Comparison of ENCODE assay signal across 17 cellular contexts in genomic region chr20:64091762-64092161, GRCh38. TPM values are rescaled to one million over a fixed set of nuclear protein-coding genes. Genes with fewer than 3 reads are reported as not detected.
DNase-seq lines count a peak whose midpoint lies in the region; ATAC-seq, FAIRE-seq and TF ChIP-seq lines count a peak whose summit lies in the region.
"Had no signal": no experiment of that assay in that cellular context is flagged by ENCODE, and none has a peak within 500 bp of the region (broad histone marks: within the 10 kb centered on the region; RNA-seq: fewer than 3 reads in every experiment).

No MANE protein-coding gene starts in this region.

- H3K27ac ChIP-seq in RWPE2 (ENCODE audit: poor library complexity, severe bottlenecking), result no peak overlapping the region
- H3K27ac ChIP-seq in upper lobe of right lung, result no peak overlapping the region
- no peak overlapping the region for H3K27ac ChIP-seq in uterus

- no peak overlapping the region for H3K4me3 Mint-ChIP-seq in stimulated activated naive CD8-positive, alpha-beta T cell treated with anti-CD3 and anti-CD28 coated beads, Interleukin-15, amount 100 ng/mL, for 72 hours
- peak overlapping the region; percentile 83 for H3K4me3 Mint-ChIP-seq in glutamatergic neuron (ENCODE audit: unreplicated experiment)
- H3K4me3 Mint-ChIP-seq: T-helper 1 cell treated with Interleukin-12 subunit alpha and Interleukin-12 subunit beta and Interleukin-4 antibody, amounts not matched to agents 30 μg/mL and 1 μg/mL, for 36 hours had no signal

- ATAC-seq in stimulated activated naive CD8-positive, alpha-beta T cell treated with anti-CD3 and anti-CD28 coated beads, Interleukin-15, amount 100 ng/mL, for 72 hours, result peak; percentile 21
- ATAC-seq in stimulated activated naive CD8-positive, alpha-beta T cell treated with anti-CD3 and anti-CD28 coated beads, Interleukin-15, Interleukin-2, amounts not matched to agents 100 U/mL and 50 U/mL, for 24 hours, result no peak
- peak; percentile 9; the same call in 1 of the 3 replicates for ATAC-seq in RWPE2 (ENCODE audit: low read depth)
- ATAC-seq in upper lobe of right lung, result peak; percentile 5
- no peak for ATAC-seq in HG03442 (IDR thresholded peaks at IDR 0.05; ENCODE audit: unreplicated experiment)

- H3K36me3 ChIP-seq in RWPE2 (ENCODE audit: low read depth) (no peaks in the 10 kb centered on the region), upper lobe of right lung (no peaks in the 10 kb centered on the region), uterus (no peaks in the 10 kb centered on the region)
- H3K36me3 ChIP-seq: MG63 had no signal

- no peaks in the 10 kb centered on the region for H3K27me3 Mint-ChIP-seq in stimulated activated naive CD8-positive, alpha-beta T cell treated with anti-CD3 and anti-CD28 coated beads, Interleukin-15, amount 100 ng/mL, for 72 hours
- H3K27me3 Mint-ChIP-seq in glutamatergic neuron (ENCODE audit: unreplicated experiment), result peaks cover 30% of the 10 kb centered on the region

- intact Hi-C loops in upper lobe of right lung (cut with DNase I) (no loop called here), uterus (cut with DNase I; ENCODE audit: low total_unique reads) (no loop called here)

- no peak for TF ChIP-seq POLR2A in uterus (IDR thresholded peaks at IDR 0.05)

- DNase-seq in stimulated activated naive CD8-positive, alpha-beta T cell treated with anti-CD3 and anti-CD28 coated beads, Interleukin-15, amount 100 ng/mL, for 72 hours, result no peak
- DNase-seq in stimulated activated naive CD8-positive, alpha-beta T cell treated with anti-CD3 and anti-CD28 coated beads, Interleukin-15, Interleukin-2, amounts not matched to agents 100 U/mL and 50 U/mL, for 24 hours, result no peak
- DNase-seq in RWPE2 (ENCODE audit: low spot score) (no peak), glutamatergic neuron (peak; percentile 68), upper lobe of right lung (no peak), RCC 7860 (ENCODE audit: low spot score) (no peak), uterus (no peak)
- DNase-seq: activated CD4-positive, CD25-positive, alpha-beta regulatory T cell treated with anti-CD3 and anti-CD28 coated beads, Interleukin-2, amount 50 U/mL, for 72 hours; mammary epithelial cell; MG63; NCI-H2029 treated with DMSO at 0.1 percent for 48 hours; stimulated activated CD4-positive, alpha-beta T cell treated with anti-CD3 and anti-CD28 coated beads, Interleukin-4, amount 100 ng/mL, for 4 hours had no signal

- H3K27me3 ChIP-seq in RWPE2 (ENCODE audit: insufficient read depth, poor library complexity, severe bottlenecking), result no peaks in the 10 kb centered on the region
- peaks cover 11% of the 10 kb centered on the region for H3K27me3 ChIP-seq in upper lobe of right lung
- H3K27me3 ChIP-seq in uterus, result no peaks in the 10 kb centered on the region
- H3K27me3 ChIP-seq: MG63 had no signal

- peaks cover 11% of the 10 kb centered on the region for H3K36me3 Mint-ChIP-seq in glutamatergic neuron (ENCODE audit: unreplicated experiment)

- TF ChIP-seq CTCF in RWPE2 (IDR thresholded peaks at IDR 0.05; ENCODE audit: poor library complexity, severe bottlenecking), result no peak
- no peak for TF ChIP-seq CTCF in glutamatergic neuron (IDR thresholded peaks at IDR 0.05; ENCODE audit: partially characterized antibody, unreplicated experiment)
- TF ChIP-seq CTCF in upper lobe of right lung (IDR thresholded peaks at IDR 0.05), result no peak
- TF ChIP-seq CTCF in uterus (IDR thresholded peaks at IDR 0.05), result no peak

- H3K9me3 ChIP-seq in RWPE2 (ENCODE audit: severe bottlenecking) (no peaks in the 10 kb centered on the region), upper lobe of right lung (no peaks in the 10 kb centered on the region), uterus (peaks cover 0 to 4% of the 10 kb centered on the region in 2 donors)
- H3K9me3 ChIP-seq: MG63 had no signal

- H3K4me1 ChIP-seq in RWPE2 (ENCODE audit: insufficient read depth, poor library complexity, severe bottlenecking) (no peaks in the 10 kb centered on the region), upper lobe of right lung (no peaks in the 10 kb centered on the region), uterus (no peaks in the 10 kb centered on the region)

- peaks cover 5% of the 10 kb centered on the region for H3K4me1 Mint-ChIP-seq in stimulated activated naive CD8-positive, alpha-beta T cell treated with anti-CD3 and anti-CD28 coated beads, Interleukin-15, amount 100 ng/mL, for 72 hours
- H3K4me1 Mint-ChIP-seq in glutamatergic neuron (ENCODE audit: low read depth, unreplicated experiment), result peaks cover 16% of the 10 kb centered on the region

- no peak overlapping the region for H3K27ac Mint-ChIP-seq in stimulated activated naive CD8-positive, alpha-beta T cell treated with anti-CD3 and anti-CD28 coated beads, Interleukin-15, amount 100 ng/mL, for 72 hours
- H3K27ac Mint-ChIP-seq in glutamatergic neuron (ENCODE audit: unreplicated experiment), result peak overlapping the region; percentile 46
- H3K27ac Mint-ChIP-seq: T-helper 1 cell treated with Interleukin-12 subunit alpha and Interleukin-12 subunit beta and Interleukin-4 antibody, amounts not matched to agents 30 μg/mL and 1 μg/mL, for 36 hours had no signal

- no peak for FAIRE-seq in RCC 7860 (lab: Jason Lieb, UNC)
- FAIRE-seq: urothelium cell line had no signal

- H3K4me3 ChIP-seq in RWPE2 (ENCODE audit: severe bottlenecking) (no peak overlapping the region), upper lobe of right lung (no peak overlapping the region), uterus (no peak overlapping the region)
- H3K4me3 ChIP-seq: MG63 had no signal

- H3K9me3 Mint-ChIP-seq in stimulated activated naive CD8-positive, alpha-beta T cell treated with anti-CD3 and anti-CD28 coated beads, Interleukin-15, amount 100 ng/mL, for 72 hours, result peaks cover 2 to 8% of the 10 kb centered on the region in 2 donors
- H3K9me3 Mint-ChIP-seq in glutamatergic neuron (ENCODE audit: unreplicated experiment), result peaks cover 24% of the 10 kb centered on the region

RNA-seq across cellular contexts. Expression of gene LKAAEAR1, which starts 7.6 kb away (rescaled TPM):
- total RNA-seq in glutamatergic neuron (ENCODE audit: unreplicated experiment) (not detected), upper lobe of right lung (not detected), uterus (not detected)
- total RNA-seq: osteocyte had no signal

RNA-seq across cellular contexts. Expression of gene OPRL1, which starts 11.9 kb away (rescaled TPM):
- total RNA-seq in glutamatergic neuron (ENCODE audit: unreplicated experiment) (2.9 TPM), upper lobe of right lung (1.9 TPM), uterus (1 to 10 TPM in 1 of 4 donors, under 1 TPM in 2, not detected in 1; 0.51 to 1.9 (median 0.64) TPM)

RNA-seq across cellular contexts. Expression of gene RGS19, which starts 12.4 kb away (rescaled TPM):
- total RNA-seq in glutamatergic neuron (ENCODE audit: unreplicated experiment), result 4.4 TPM
- 40.8 TPM for total RNA-seq in upper lobe of right lung
- total RNA-seq in uterus, result 10 to 100 TPM in 1 of 4 donors, 1 to 10 TPM in 3; 4.6 to 38.8 (median 6.7) TPM

RNA-seq across cellular contexts. Expression of gene NPBWR2, which starts 15.6 kb away (rescaled TPM):
- not detected for total RNA-seq in glutamatergic neuron (ENCODE audit: unreplicated experiment)
- not detected for total RNA-seq in upper lobe of right lung
- total RNA-seq in uterus, result not detected
- total RNA-seq: mammary epithelial cell, osteocyte, skeletal muscle tissue had no signal

RNA-seq across cellular contexts. Expression of gene TCEA2, which starts 28.8 kb away (rescaled TPM):
- 102 TPM for total RNA-seq in glutamatergic neuron (ENCODE audit: unreplicated experiment)
- 40.2 TPM for total RNA-seq in upper lobe of right lung
- total RNA-seq in uterus, result 10 to 100 TPM; 21.5 to 75.4 (median 27.2) TPM

Comparison
In these comparisons a context has a peak if more than half of its experiments do, and no peak if none do; other contexts are left out.
1. ATAC-seq: peak in stimulated activated naive CD8-positive, alpha-beta T cell treated with anti-CD3 and anti-CD28 coated beads, Interleukin-15, amount 100 ng/mL, for 72 hours (single experiment), RWPE2 (single experiment) and upper lobe of right lung (single experiment); none in stimulated activated naive CD8-positive, alpha-beta T cell treated with anti-CD3 and anti-CD28 coated beads, Interleukin-15, Interleukin-2, amounts not matched to agents 100 U/mL and 50 U/mL, for 24 hours (single experiment) and HG03442 (single experiment).